1 cellular context compared by ENCODE assay signal in genomic region chr11:23554002-23554401, GRCh38.
TF ChIP-seq lines count a peak whose summit lies in the region.

No MANE protein-coding gene starts in this region.

TF ChIP-seq in HepG2, 621 proteins besides CTCF, POLR2A, EP300 and RAD21 (continued from another document):
- TF ChIP-seq POLR2AphosphoS5 (IDR thresholded peaks at IDR 0.05; ENCODE audit: low read depth, low read length) (no peak), ZNF703 (CRISPR knock-in tag; IDR thresholded peaks at IDR 0.05; ENCODE audit: borderline replicate concordance) (no peak), ZNF652 (CRISPR knock-in tag; IDR thresholded peaks at IDR 0.05; ENCODE audit: borderline replicate concordance, low read depth) (no peak), SAFB2 (CRISPR knock-in tag; IDR thresholded peaks at IDR 0.05; ENCODE audit: borderline replicate concordance, low read depth) (no peak), IKZF4 (CRISPR knock-in tag; IDR thresholded peaks at IDR 0.05; ENCODE audit: borderline replicate concordance, low read depth, not compliant biosample characterization) (no peak)
TF ChIP-seq in HepG2: peak in this region for 0.
